In the genomic region with DNA sequence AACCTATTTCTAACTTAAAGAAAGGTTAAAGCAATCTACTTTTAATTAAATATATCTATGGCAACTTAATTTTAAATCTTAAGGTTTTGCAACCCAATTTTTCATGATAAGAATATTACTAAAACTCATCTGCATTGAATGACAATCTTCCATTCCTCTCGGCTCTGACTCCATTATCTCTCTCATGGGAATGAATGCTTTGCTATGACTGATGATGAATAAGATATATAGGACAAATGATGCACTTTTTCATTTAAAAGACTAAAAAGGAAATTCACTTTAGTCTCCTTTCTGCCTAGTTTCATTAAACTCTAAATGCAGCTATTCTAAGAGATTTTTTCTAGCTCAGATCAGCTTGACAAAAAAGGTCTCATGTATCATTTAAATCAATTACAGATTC, we compare ENCODE assay signal across 27 cellular contexts.
"Had no signal": no experiment of that assay in that cellular context is flagged by ENCODE, and none has a peak within 500 bp of the region (broad histone marks: within the 10 kb centered on the region; RNA-seq: fewer than 3 reads in every experiment).

No MANE protein-coding gene starts in this region.

- H3K4me1 ChIP-seq: colonic mucosa, parathyroid adenoma, right lobe of liver, thyroid gland, vagina had no signal

- H3K27me3 ChIP-seq: colonic mucosa, gastrocnemius medialis, hepatocyte, right lobe of liver, thyroid gland, vagina had no signal

- H3K9me3 ChIP-seq: colonic mucosa, gastrocnemius medialis, right lobe of liver, thyroid gland, vagina had no signal

- H3K36me3 ChIP-seq: colonic mucosa, right lobe of liver, thyroid gland, vagina had no signal

- H3K9ac ChIP-seq: parathyroid adenoma had no signal

- DNase-seq: colonic mucosa; effector CD8-positive, alpha-beta T cell; endodermal cell; foreskin fibroblast; gastrocnemius medialis; head of caudate nucleus; kidney; midbrain; naive thymus-derived CD4-positive, alpha-beta T cell; nucleus accumbens; right lobe of liver; stimulated activated CD4-positive, alpha-beta T cell treated with anti-CD3 and anti-CD28 coated beads, Interleukin-12 subunit alpha, Interleukin-12 subunit beta, amount 100 ng/mL, for 4 hours; stimulated activated CD4-positive, alpha-beta T cell treated with anti-CD3 and anti-CD28 coated beads, Interleukin-1b, Interleukin-23, amount 100 ng/mL, for 48 hours; stimulated activated CD4-positive, alpha-beta T cell treated with anti-CD3 and anti-CD28 coated beads, Interleukin-4, amount 100 ng/mL, for 1 hour; stimulated activated CD8-positive, alpha-beta memory T cell treated with anti-CD3 and anti-CD28 coated beads, Interleukin-4, amount 100 ng/mL, for 48 hours; stimulated activated naive CD4-positive, alpha-beta T cell; stimulated activated naive CD8-positive, alpha-beta T cell treated with anti-CD3 and anti-CD28 coated beads, Interleukin-15, amount 100 ng/mL, for 72 hours; thyroid gland; trophoblast cell had no signal

- ATAC-seq: esophagus mucosa; gastrocnemius medialis; left lobe of liver; naive thymus-derived CD4-positive, alpha-beta T cell; right lobe of liver; stimulated activated naive CD8-positive, alpha-beta T cell treated with anti-CD3 and anti-CD28 coated beads, Interleukin-15, amount 100 ng/mL, for 72 hours had no signal

- H3K27ac ChIP-seq: colonic mucosa, epithelial cell of prostate, gastrocnemius medialis, hepatocyte, parathyroid adenoma, right lobe of liver, thyroid gland, vagina had no signal

- H3K79me2 ChIP-seq: hepatocyte, parathyroid adenoma had no signal

- H2AFZ ChIP-seq: hepatocyte, parathyroid adenoma had no signal

- H3K4me3 ChIP-seq: colonic mucosa, gastrocnemius medialis, hepatocyte, lung, right lobe of liver, smooth muscle cell, thyroid gland, vagina had no signal

- H3K4me2 ChIP-seq: hepatocyte, smooth muscle cell had no signal
